Comparison of ENCODE assay signal across 8 cellular contexts in the genomic region with DNA sequence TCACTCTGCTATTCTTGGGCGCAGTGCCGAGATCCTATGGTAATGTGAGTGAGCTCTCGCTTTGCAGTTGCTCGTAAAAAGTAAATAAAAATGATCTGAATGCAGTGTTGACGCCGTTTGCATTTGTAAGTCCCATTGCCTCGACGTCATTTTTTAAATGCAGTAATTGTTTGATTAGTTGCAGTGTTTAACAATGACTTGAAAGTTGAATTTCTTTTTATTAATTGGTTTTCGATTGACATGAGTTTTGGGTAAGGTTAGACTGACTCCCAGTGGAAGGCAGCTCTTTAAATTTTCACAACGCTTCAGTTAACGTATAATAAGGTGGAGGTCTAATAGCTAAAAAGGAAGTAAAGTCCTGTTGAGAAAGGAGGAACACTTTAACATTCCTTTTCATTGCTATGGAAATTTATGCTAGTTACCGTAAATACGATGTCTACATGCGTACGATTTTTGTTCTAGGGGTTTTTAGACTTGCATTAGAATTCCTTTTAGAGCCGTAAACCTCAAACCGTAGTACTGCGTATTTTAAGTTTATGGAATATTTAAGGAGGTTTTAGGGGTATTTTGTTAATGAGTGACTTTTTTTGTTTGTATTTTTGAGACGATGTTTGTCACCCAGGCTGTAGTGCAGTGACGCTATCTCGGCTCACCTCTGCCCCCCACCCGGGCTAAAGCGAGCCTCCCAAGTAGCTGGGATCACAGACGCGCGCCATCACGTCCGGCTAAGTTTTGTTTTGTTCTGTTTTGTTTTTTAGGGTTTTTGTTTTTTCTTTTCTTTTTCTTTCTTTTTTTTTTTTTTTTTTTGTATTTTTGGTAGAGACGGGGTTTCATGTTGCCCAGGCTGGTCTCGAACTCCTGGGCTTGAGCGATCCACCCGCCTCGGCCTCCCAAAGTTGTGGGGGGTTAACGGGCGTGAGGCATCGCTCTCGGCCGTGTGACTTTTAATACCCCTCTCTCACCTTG. TPM values are rescaled to one million over a fixed set of nuclear protein-coding genes. Genes with fewer than 3 reads are reported as not detected.
DNase-seq lines count a peak whose midpoint lies in the region; TF ChIP-seq lines count a peak whose summit lies in the region.

No MANE protein-coding gene starts in this region.

- peaks cover 27 to 76% (median 41%) of the 10 kb centered on the region in 4 donors for H3K4me1 Mint-ChIP-seq in CD4-positive, alpha-beta memory T cell
- H3K4me1 Mint-ChIP-seq in IgD-negative memory B cell: peaks cover 28 to 44% (median 31%) of the 10 kb centered on the region in 3 donors
- H3K4me1 Mint-ChIP-seq in activated CD4-positive, alpha-beta memory T cell treated with anti-CD3 and anti-CD28 coated beads for 36 hours (ENCODE audit: low read depth): peaks cover 44% of the 10 kb centered on the region

- WGBS in esophagus, 2 donors: 0 to 1% methylated on average over 38 of the region's 38 CpGs

- H3K9me3 Mint-ChIP-seq in CD4-positive, alpha-beta memory T cell: peaks cover 0 to 3% (median 0%) of the 10 kb centered on the region in 8 donors
- H3K9me3 Mint-ChIP-seq in IgD-negative memory B cell: no peaks in the 10 kb centered on the region
- no peaks in the 10 kb centered on the region for H3K9me3 Mint-ChIP-seq in activated CD4-positive, alpha-beta memory T cell treated with anti-CD3 and anti-CD28 coated beads for 36 hours

- no peaks in the 10 kb centered on the region for H3K27me3 Mint-ChIP-seq in CD4-positive, alpha-beta memory T cell
- no peaks in the 10 kb centered on the region for H3K27me3 Mint-ChIP-seq in IgD-negative memory B cell
- H3K27me3 Mint-ChIP-seq in activated CD4-positive, alpha-beta memory T cell treated with anti-CD3 and anti-CD28 coated beads for 36 hours: no peaks in the 10 kb centered on the region

- intact Hi-C loops in CD4-positive, alpha-beta memory T cell (cut with micrococcal nuclease): loop anchor here (1.0 to 10.0 kb wide), 5 partner anchors 14 to 435 kb away; a partner anchor contains a TSS
- intact Hi-C loops in activated CD4-positive, alpha-beta memory T cell treated with anti-CD3 and anti-CD28 coated beads for 36 hours (cut with micrococcal nuclease): loop anchor here (1.0 to 10.0 kb wide), 6 partner anchors 14 to 1101 kb away; a partner anchor contains a TSS

- H3K27ac Mint-ChIP-seq in CD4-positive, alpha-beta memory T cell: peak overlapping the region; percentile 100
- H3K27ac Mint-ChIP-seq in IgD-negative memory B cell: peak overlapping the region; percentile 100
- peak overlapping the region; percentile 99 for H3K27ac Mint-ChIP-seq in activated CD4-positive, alpha-beta memory T cell treated with anti-CD3 and anti-CD28 coated beads for 36 hours

- H3K9me3 ChIP-seq in CD4-positive, alpha-beta memory T cell (ENCODE audit: control insufficient read depth in 1 of 2, low read length in 2 of 2): no peaks in the 10 kb centered on the region
- H3K9me3 ChIP-seq in esophagus (ENCODE audit: control insufficient read depth in 2 of 2, insufficient read depth in 1 of 2, low read depth in 1 of 2, low read length in 1 of 2) (no peaks in the 10 kb centered on the region), neutrophil (no peaks in the 10 kb centered on the region)

- CTCF ChIA-PET in CD4-positive, alpha-beta memory T cell (lab: Charles Lee; ENCODE audit: partially characterized antibody): interaction anchor here (0.6 to 2.7 kb wide), 11 partner anchors 11 to 105 kb away, joined by 3 to 9 read pairs (median 4); no protein-coding TSS in a partner anchor
- CTCF ChIA-PET in activated CD4-positive, alpha-beta memory T cell treated with anti-CD3 and anti-CD28 coated beads for 36 hours (lab: Charles Lee): interaction anchor here (0.5 to 2.9 kb wide), 10 partner anchors 9 to 118 kb away, joined by 3 to 16 read pairs (median 4); no protein-coding TSS in a partner anchor

- POLR2A ChIA-PET in CD4-positive, alpha-beta memory T cell (lab: Charles Lee; ENCODE audit: partially characterized antibody): interaction anchor here (0.7 to 3.5 kb wide), 17 partner anchors 9 to 1185 kb away, joined by 3 to 31 read pairs (median 5); a partner anchor contains a TSS
- POLR2A ChIA-PET in activated CD4-positive, alpha-beta memory T cell treated with anti-CD3 and anti-CD28 coated beads for 36 hours (lab: Charles Lee): interaction anchor here (0.5 to 1.6 kb wide), 7 partner anchors 11 to 114 kb away, joined by 3 to 12 read pairs (median 3); no protein-coding TSS in a partner anchor

- peak overlapping the region; percentile 96 to 100 (median 99) for H3K4me3 Mint-ChIP-seq in CD4-positive, alpha-beta memory T cell
- H3K4me3 Mint-ChIP-seq in IgD-negative memory B cell: peak overlapping the region; percentile 99 to 100 (median 99)
- peak overlapping the region; percentile 90 for H3K4me3 Mint-ChIP-seq in activated CD4-positive, alpha-beta memory T cell treated with anti-CD3 and anti-CD28 coated beads for 36 hours

- no peak for TF ChIP-seq CTCF in neutrophil (IDR thresholded peaks at IDR 0.05)

- H3K4me3 ChIP-seq in CD4-positive, alpha-beta memory T cell (ENCODE audit: low read length in 2 of 2): peak overlapping the region; percentile 59 to 91
- H3K4me3 ChIP-seq in esophagus (ENCODE audit: low read depth in 1 of 2, low read length in 2 of 2) (peak overlapping the region; percentile 97), neutrophil (ENCODE audit: low read depth in 1 of 2, low read length in 1 of 2) (peak overlapping the region; percentile 77 to 99)

- H3K4me1 ChIP-seq in CD4-positive, alpha-beta memory T cell (ENCODE audit: insufficient read depth, low read length): peaks cover 52% of the 10 kb centered on the region
- H3K4me1 ChIP-seq in esophagus (ENCODE audit: control insufficient read depth in 2 of 2, insufficient read depth in 2 of 2, low read length in 1 of 2) (peaks cover 0 to 1% of the 10 kb centered on the region in 2 donors), neutrophil (ENCODE audit: control insufficient read depth in 1 of 2, insufficient read depth in 1 of 2, low read depth in 1 of 2, low read length in 1 of 2) (peaks cover 25 to 36% of the 10 kb centered on the region in 2 experiments)

- no peaks in the 10 kb centered on the region for H3K36me3 ChIP-seq in CD4-positive, alpha-beta memory T cell (ENCODE audit: insufficient read depth, low read length)
- H3K36me3 ChIP-seq in esophagus (ENCODE audit: control insufficient read depth in 2 of 2, insufficient read depth in 2 of 2, low read length in 1 of 2): no peaks in the 10 kb centered on the region
- peaks cover 2% of the 10 kb centered on the region for H3K36me3 ChIP-seq in neutrophil

- H3K36me3 Mint-ChIP-seq in CD4-positive, alpha-beta memory T cell: peaks cover 5 to 39% of the 10 kb centered on the region in 2 donors
- H3K36me3 Mint-ChIP-seq in IgD-negative memory B cell: peaks cover 2% of the 10 kb centered on the region
- H3K36me3 Mint-ChIP-seq in activated CD4-positive, alpha-beta memory T cell treated with anti-CD3 and anti-CD28 coated beads for 36 hours: peaks cover 24% of the 10 kb centered on the region

- H3K27me3 ChIP-seq in CD4-positive, alpha-beta memory T cell (ENCODE audit: insufficient read depth, low read length): no peaks in the 10 kb centered on the region
- H3K27me3 ChIP-seq in esophagus (ENCODE audit: control insufficient read depth in 1 of 2, insufficient read depth in 2 of 2, low read length in 2 of 2) (no peaks in the 10 kb centered on the region), neutrophil (no peaks in the 10 kb centered on the region)

- peak; percentile 45 to 82 (median 56) for DNase-seq in CD4-positive, alpha-beta memory T cell
- peak; percentile 63 for DNase-seq in activated CD4-positive, alpha-beta memory T cell treated with anti-CD3 and anti-CD28 coated beads for 36 hours
- DNase-seq in activated CD4-positive, CD25-positive, alpha-beta regulatory T cell (lab: John Stamatoyannopoulos, UW): no peak
- DNase-seq in GM19240 (ENCODE audit: insufficient read length, low spot score): no peak
- no peak for DNase-seq in HPDE6-E6E7 (ENCODE audit: extremely low spot score)

- peak overlapping the region; percentile 100 for H3K27ac ChIP-seq in CD4-positive, alpha-beta memory T cell (ENCODE audit: low read depth, low read length)
- peak overlapping the region; percentile 100 for H3K27ac ChIP-seq in esophagus (ENCODE audit: low read depth in 2 of 2, low read length in 1 of 2)
- H3K27ac ChIP-seq in neutrophil: peak overlapping the region; percentile 94

RNA-seq across cellular contexts. Expression of a gene that starts 1.4 kb away (rescaled TPM):
- total RNA-seq in CD4-positive, alpha-beta memory T cell: 100 to 1,000 TPM; 260 to 263 TPM
- 100 to 1,000 TPM; 284 to 395 TPM for polyA plus RNA-seq in CD4-positive, alpha-beta memory T cell
- polyA plus RNA-seq in IgD-negative memory B cell (218 TPM), esophagus (100 to 1,000 TPM in 1 of 2 donors, 10 to 100 TPM in 1; 47.6 to 126 TPM)
- 100 to 1,000 TPM; 262 TPM for total RNA-seq in activated CD4-positive, alpha-beta memory T cell treated with anti-CD3 and anti-CD28 coated beads for 36 hours

Comparison
In these comparisons a context has a peak if more than half of its experiments do, and no peak if none do; other contexts are left out.
1. DNase-seq: peak in CD4-positive, alpha-beta memory T cell (5 of 5) and activated CD4-positive, alpha-beta memory T cell treated with anti-CD3 and anti-CD28 coated beads for 36 hours (single experiment); none in activated CD4-positive, CD25-positive, alpha-beta regulatory T cell (0 of 4), GM19240 (single experiment) and HPDE6-E6E7 (single experiment).
2. Peak in every context shown above with its lines, with median percentiles within 50 percentile points of each other: H3K27ac ChIP-seq, H3K4me3 ChIP-seq, H3K27ac Mint-ChIP-seq and H3K4me3 Mint-ChIP-seq.